Comparison of ENCODE assay signal across 33 cellular contexts in genomic region chr6:159444073-159444472, GRCh38.
"Had no signal": no experiment of that assay in that cellular context is flagged by ENCODE, and none has a peak within 500 bp of the region (broad histone marks: within the 10 kb centered on the region; RNA-seq: fewer than 3 reads in every experiment).

No MANE protein-coding gene starts in this region.

- H3K4me3 Mint-ChIP-seq: activated CD8-positive, alpha-beta T cell treated with anti-CD3 and anti-CD28 coated beads for 36 hours; activated naive CD8-positive, alpha-beta T cell; activated T-cell treated with anti-CD3 and anti-CD28 coated beads, Interleukin-2, amount 50 U/mL, for 4 hours; activated T-helper 17 cell treated with anti-CD3 and anti-CD28 coated beads, Interleukin-2, amount 50 U/mL, for 72 hours; dendritic cell treated with granulocyte-macrophage colony-stimulating factor and Interleukin-4, amounts not matched to agents 40 ng/mL and 50 ng/mL, for 4 days; endodermal cell had no signal

- H3K27ac ChIP-seq: adrenal gland, body of pancreas, breast epithelium, cardiac muscle cell, coronary artery, dorsolateral prefrontal cortex, foreskin keratinocyte, gastrocnemius medialis, heart left ventricle had no signal

- H3K27me3 ChIP-seq: adrenal gland, body of pancreas, breast epithelium, cardiac muscle cell had no signal

- ATAC-seq: activated CD8-positive, alpha-beta T cell treated with anti-CD3 and anti-CD28 coated beads for 36 hours; activated T-cell treated with anti-CD3 and anti-CD28 coated beads, Interleukin-2, amount 50 U/mL, for 4 hours; activated T-helper 17 cell treated with anti-CD3 and anti-CD28 coated beads, Interleukin-2, amount 50 U/mL, for 72 hours; body of pancreas; esophagus mucosa; gastrocnemius medialis; heart left ventricle had no signal

- H3K9me3 Mint-ChIP-seq: activated CD8-positive, alpha-beta T cell treated with anti-CD3 and anti-CD28 coated beads for 36 hours; activated T-cell treated with anti-CD3 and anti-CD28 coated beads, Interleukin-2, amount 50 U/mL, for 4 hours; activated T-helper 17 cell treated with anti-CD3 and anti-CD28 coated beads, Interleukin-2, amount 50 U/mL, for 72 hours; dendritic cell treated with granulocyte-macrophage colony-stimulating factor and Interleukin-4, amounts not matched to agents 40 ng/mL and 50 ng/mL, for 4 days; endodermal cell had no signal

- H3K36me3 Mint-ChIP-seq: activated naive CD8-positive, alpha-beta T cell had no signal

- DNase-seq: activated CD4-positive, alpha-beta T cell treated with anti-CD3 and anti-CD28 coated beads for 48 hours; activated CD4-positive, alpha-beta T cell treated with anti-CD3 and anti-CD28 coated beads, Interleukin-2, amount 50 U/mL, for 1 hour; activated CD4-positive, alpha-beta T cell treated with anti-CD3 and anti-CD28 coated beads, Interleukin-2, amount 50 U/mL, for 48 hours; activated CD4-positive, CD25-positive, alpha-beta regulatory T cell; activated CD4-positive, CD25-positive, alpha-beta regulatory T cell treated with anti-CD3 and anti-CD28 coated beads, Interleukin-2, amount 50 U/mL, for 72 hours; activated CD8-positive, alpha-beta memory T cell treated with anti-CD3 and anti-CD28 coated beads for 24 hours; activated CD8-positive, alpha-beta T cell treated with anti-CD3 and anti-CD28 coated beads for 36 hours; activated effector memory CD4-positive, alpha-beta T cell treated with Interleukin-2 at 50 U/mL for 16 hours; activated gamma-delta T cell treated with Interleukin-2 at 50 U/mL for 16 hours; activated naive CD4-positive, alpha-beta T cell treated with anti-CD3 and anti-CD28 coated beads, Interleukin-2, amount 50 U/mL, for 16 hours; activated naive CD4-positive, alpha-beta T cell treated with Interleukin-2 at 50 U/mL for 16 hours; activated T-cell treated with anti-CD3 and anti-CD28 coated beads, Interleukin-2, amount 50 U/mL, for 4 hours; adrenal gland; amygdala; aorta; body of pancreas; central memory CD4-positive, alpha-beta T cell; cerebellar nuclear complex; dorsolateral prefrontal cortex; effector memory CD4-positive, alpha-beta T cell; endodermal cell; gastrocnemius medialis; glutamatergic neuron; heart left ventricle; T-helper 2 cell had no signal

- H3K4me1 ChIP-seq: adrenal gland, body of pancreas, breast epithelium, foreskin keratinocyte, gastrocnemius medialis had no signal

- H3K9me3 ChIP-seq: adrenal gland, body of pancreas, breast epithelium, gastrocnemius medialis had no signal

- H3K27ac Mint-ChIP-seq: activated CD8-positive, alpha-beta T cell treated with anti-CD3 and anti-CD28 coated beads for 36 hours; activated naive CD8-positive, alpha-beta T cell; activated T-helper 17 cell treated with anti-CD3 and anti-CD28 coated beads, Interleukin-2, amount 50 U/mL, for 72 hours; dendritic cell treated with granulocyte-macrophage colony-stimulating factor and Interleukin-4, amounts not matched to agents 40 ng/mL and 50 ng/mL, for 4 days; endodermal cell had no signal

- H3K4me1 Mint-ChIP-seq: activated T-helper 17 cell treated with anti-CD3 and anti-CD28 coated beads, Interleukin-2, amount 50 U/mL, for 72 hours had no signal

- H3K4me3 ChIP-seq: adrenal gland, body of pancreas, breast epithelium, cardiac muscle cell, coronary artery, dorsolateral prefrontal cortex, gastrocnemius medialis, heart left ventricle had no signal

- H3K36me3 ChIP-seq: adrenal gland, breast epithelium, cardiac muscle cell, gastrocnemius medialis, heart left ventricle had no signal
